19 cellular contexts compared by ENCODE assay signal in the genomic region with DNA sequence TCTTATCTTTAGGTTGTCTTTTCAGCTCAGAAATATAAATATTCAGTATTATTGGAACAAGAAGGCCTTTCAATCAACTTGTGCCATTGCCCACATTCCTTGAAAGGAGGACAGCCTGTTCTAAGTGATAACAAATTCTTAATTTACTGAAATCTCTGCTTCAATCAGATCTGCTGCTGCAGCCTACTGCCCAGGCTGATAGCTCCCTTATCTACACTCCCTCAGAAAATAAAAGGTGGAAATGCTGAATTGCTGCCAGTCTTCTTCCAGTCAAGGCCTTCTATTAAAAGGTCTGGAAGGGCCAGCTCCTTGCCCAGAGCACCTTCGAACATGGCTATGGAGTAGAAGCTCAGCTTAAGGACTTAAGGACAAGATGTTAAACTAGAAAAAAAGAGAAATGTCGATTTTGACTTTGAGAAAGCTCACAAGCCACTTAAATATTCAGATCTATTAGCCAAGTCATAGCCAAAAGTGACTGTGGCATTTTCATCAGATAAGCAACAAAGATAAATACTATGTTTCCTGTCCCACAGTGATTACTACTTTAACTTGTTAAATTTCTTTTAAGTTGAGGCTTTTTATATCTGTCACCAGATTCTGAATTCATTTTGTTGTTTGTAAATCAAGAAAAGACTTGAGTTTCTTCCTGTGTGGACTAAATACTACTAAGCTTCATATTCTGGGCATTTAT.
DNase-seq lines count a peak whose midpoint lies in the region; ATAC-seq, FAIRE-seq and TF ChIP-seq lines count a peak whose summit lies in the region.
"Had no signal": no experiment of that assay in that cellular context is flagged by ENCODE, and none has a peak within 500 bp of the region (broad histone marks: within the 10 kb centered on the region; RNA-seq: fewer than 3 reads in every experiment).

No MANE protein-coding gene starts in this region.

- DNase-seq in DMS 273 (lab: John Stamatoyannopoulos, UW; ENCODE audit: unreplicated experiment) (peak; percentile 20), DMS 273 treated with DMSO at 0.1 percent for 48 hours (lab: John Stamatoyannopoulos, UW) (no peak), SK-N-DZ (ENCODE audit: low spot score) (peak; percentile 35), astrocyte (ENCODE audit: low read depth) (peak; percentile 20), gastrocnemius medialis (no peak), stomach (no peak), GM10266 (ENCODE audit: extremely low spot score) (no peak), posterior cingulate gyrus (no peak)
- DNase-seq: activated CD4-positive, CD25-positive, alpha-beta regulatory T cell treated with anti-CD3 and anti-CD28 coated beads, Interleukin-2, amount 50 U/mL, for 72 hours; activated naive CD4-positive, alpha-beta T cell; cortex of kidney; DMS79; NCI-H1436; spleen; thyroid gland had no signal

- peak; percentile 32 for FAIRE-seq in astrocyte (lab: Jason Lieb, UNC)

- peaks cover 24% of the 10 kb centered on the region for H3K4me1 Mint-ChIP-seq in astrocyte (ENCODE audit: low read depth, unreplicated experiment)

- intact Hi-C loops in gastrocnemius medialis (cut with DNase I; ENCODE audit: low total_unique reads) = loop anchor here (5.0 to 10.0 kb wide), 5 partner anchors 108 to 1783 kb away; no protein-coding TSS in a partner anchor
- intact Hi-C loops in stomach (cut with DNase I; ENCODE audit: low total_unique reads) = no loop called here
- intact Hi-C loops in posterior cingulate gyrus (cut with DNase I) = no loop called here

- H3K9me3 Mint-ChIP-seq in astrocyte (ENCODE audit: unreplicated experiment) = no peaks in the 10 kb centered on the region

- TF ChIP-seq POLR2A in gastrocnemius medialis (IDR thresholded peaks at IDR 0.05) = no peak
- TF ChIP-seq POLR2A in stomach (IDR thresholded peaks at IDR 0.05) = no peak

- no peak for ATAC-seq in gastrocnemius medialis
- ATAC-seq: HCT116 had no signal

- 34 to 72% (median 42%) methylated on average over 2 of the region's 2 CpGs for WGBS in stomach, 5 donors

- H3K4me1 ChIP-seq in astrocyte (ENCODE audit: insufficient read depth, low read length) = peaks cover 16% of the 10 kb centered on the region
- peaks cover 35 to 44% of the 10 kb centered on the region in 2 donors for H3K4me1 ChIP-seq in gastrocnemius medialis
- no peaks in the 10 kb centered on the region for H3K4me1 ChIP-seq in stomach
- H3K4me1 ChIP-seq: BLaER1 treated with 17β-estradiol and CSF1 and Interleukin-3, amounts not matched to agents 10 nM and 100 nM; thyroid gland had no signal

- H3K4me2 ChIP-seq in astrocyte (ENCODE audit: low read length) = no peak overlapping the region
- H3K4me2 ChIP-seq: BLaER1 treated with 17β-estradiol and CSF1 and Interleukin-3, amounts not matched to agents 10 nM and 100 nM had no signal

- no peak overlapping the region for H3K27ac Mint-ChIP-seq in astrocyte (ENCODE audit: unreplicated experiment)

- H3K9me3 ChIP-seq in astrocyte (ENCODE audit: insufficient read depth, low read depth, low read length) (no peaks in the 10 kb centered on the region), gastrocnemius medialis (no peaks in the 10 kb centered on the region), stomach (no peaks in the 10 kb centered on the region)
- H3K9me3 ChIP-seq: spleen, thyroid gland had no signal

- no peak overlapping the region for H3K9ac ChIP-seq in astrocyte (ENCODE audit: low read length)
- H3K9ac ChIP-seq: BLaER1 treated with 17β-estradiol and CSF1 and Interleukin-3, amounts not matched to agents 10 nM and 100 nM had no signal

- no peak for TF ChIP-seq EP300 in stomach (IDR thresholded peaks at IDR 0.05)

- TF ChIP-seq CTCF in astrocyte (IDR thresholded peaks at IDR 0.05; ENCODE audit: insufficient read depth, low read depth, low read length) (no peak), gastrocnemius medialis (IDR thresholded peaks at IDR 0.05 in 4 of 5, conservative IDR thresholded peaks at IDR 0.05 in 1 of 5) (no peak), stomach (IDR thresholded peaks at IDR 0.05) (no peak), GM10266 (IDR thresholded peaks at IDR 0.05; ENCODE audit: control insufficient read depth, insufficient read depth, low read depth, missing control alignments) (no peak)

- H3K27me3 ChIP-seq in astrocyte (ENCODE audit: insufficient read depth, low read length) (no peaks in the 10 kb centered on the region), gastrocnemius medialis (no peaks in the 10 kb centered on the region), stomach (no peaks in the 10 kb centered on the region)
- H3K27me3 ChIP-seq: BLaER1 treated with 17β-estradiol and CSF1 and Interleukin-3, amounts not matched to agents 10 nM and 100 nM; spleen; thyroid gland had no signal

- H3K27me3 Mint-ChIP-seq in astrocyte (ENCODE audit: low read depth, unreplicated experiment) = no peaks in the 10 kb centered on the region
- H3K27me3 Mint-ChIP-seq: brain had no signal

- H3K4me3 ChIP-seq in astrocyte (ENCODE audit: insufficient read depth, low read depth, low read length) (no peak overlapping the region), gastrocnemius medialis (no peak overlapping the region), stomach (no peak overlapping the region)
- H3K4me3 ChIP-seq: BLaER1 treated with 17β-estradiol and CSF1 and Interleukin-3, amounts not matched to agents 10 nM and 100 nM; spleen; thyroid gland had no signal

- in situ Hi-C loops in gastrocnemius medialis (cut with MboI; ENCODE audit: low sequenced_read_pairs in 4 of 4) = loop anchor here in 2 of 4 donors (10.0 kb wide), 1 partner anchor 105 kb away; no protein-coding TSS in a partner anchor

- no peak overlapping the region for H3K4me3 Mint-ChIP-seq in astrocyte (ENCODE audit: unreplicated experiment)
- H3K4me3 Mint-ChIP-seq: brain had no signal

- H2AFZ ChIP-seq in astrocyte (ENCODE audit: low read depth, low read length) = no peak overlapping the region

- H3K36me3 Mint-ChIP-seq in astrocyte (ENCODE audit: low read depth, unreplicated experiment) = no peaks in the 10 kb centered on the region
- H3K36me3 Mint-ChIP-seq: brain had no signal

- no peak overlapping the region for H3K27ac ChIP-seq in astrocyte (ENCODE audit: low read depth, low read length)
- peak overlapping the region; percentile 74 to 83 (median 78) for H3K27ac ChIP-seq in gastrocnemius medialis
- no peak overlapping the region for H3K27ac ChIP-seq in stomach
- H3K27ac ChIP-seq: 22Rv1; BLaER1 treated with 17β-estradiol and CSF1 and Interleukin-3, amounts not matched to agents 10 nM and 100 nM; spleen; thyroid gland had no signal

- no peaks in the 10 kb centered on the region for H4K20me1 ChIP-seq in astrocyte (ENCODE audit: insufficient read depth, low read length)
- H4K20me1 ChIP-seq: BLaER1 treated with 17β-estradiol and CSF1 and Interleukin-3, amounts not matched to agents 10 nM and 100 nM had no signal

- H3K79me2 ChIP-seq in astrocyte (ENCODE audit: insufficient read depth, low read length) = no peaks in the 10 kb centered on the region

- no peaks in the 10 kb centered on the region for H3K36me3 ChIP-seq in astrocyte (ENCODE audit: insufficient read depth, low read length)
- no peaks in the 10 kb centered on the region for H3K36me3 ChIP-seq in gastrocnemius medialis
- no peaks in the 10 kb centered on the region for H3K36me3 ChIP-seq in stomach
- H3K36me3 ChIP-seq: BLaER1 treated with 17β-estradiol and CSF1 and Interleukin-3, amounts not matched to agents 10 nM and 100 nM; spleen; thyroid gland had no signal

Comparison
In these comparisons a context has a peak if more than half of its experiments do, and no peak if none do; other contexts are left out.
1. DNase-seq: peak in DMS 273 (single experiment), SK-N-DZ (single experiment) and astrocyte (single experiment); none in DMS 273 treated with DMSO at 0.1 percent for 48 hours (single experiment), gastrocnemius medialis (0 of 2), stomach (single experiment), GM10266 (single experiment) and posterior cingulate gyrus (0 of 10).
2. H3K27ac ChIP-seq: peak in gastrocnemius medialis (4 of 4); none in astrocyte (single experiment) and stomach (0 of 5).